Comparison of ENCODE assay signal across 1 cellular context in the genomic region with DNA sequence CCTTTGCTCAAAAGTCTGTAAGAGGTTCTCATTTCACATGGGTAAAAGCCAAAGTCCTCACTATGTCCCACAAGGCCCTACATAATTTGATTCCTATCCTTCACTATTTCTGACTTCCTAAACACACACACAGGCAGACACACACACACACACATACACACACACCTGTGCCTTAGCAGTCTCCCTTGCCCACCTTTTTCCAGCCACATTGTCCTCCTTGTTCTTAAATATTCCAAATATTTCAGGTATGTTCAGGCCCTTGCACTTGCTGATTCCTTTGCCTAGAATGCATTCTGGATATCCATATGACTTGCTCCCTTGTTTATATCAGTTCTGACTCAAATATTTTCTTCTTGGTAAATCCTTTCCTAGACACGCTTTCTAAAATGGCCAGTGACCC.
TF ChIP-seq lines count a peak whose summit lies in the region.

No MANE protein-coding gene starts in this region.

TF ChIP-seq in H1, 55 proteins besides CTCF, POLR2A, EP300 and RAD21 (continued from another document):
- TF ChIP-seq TCF12 (IDR thresholded peaks at IDR 0.05; ENCODE audit: low read depth, low read length) = 0 out of 2 replicates have a peak, but pooled peaks have one; percentile 78
